Comparison of ENCODE assay signal across 6 cellular contexts in the genomic region with DNA sequence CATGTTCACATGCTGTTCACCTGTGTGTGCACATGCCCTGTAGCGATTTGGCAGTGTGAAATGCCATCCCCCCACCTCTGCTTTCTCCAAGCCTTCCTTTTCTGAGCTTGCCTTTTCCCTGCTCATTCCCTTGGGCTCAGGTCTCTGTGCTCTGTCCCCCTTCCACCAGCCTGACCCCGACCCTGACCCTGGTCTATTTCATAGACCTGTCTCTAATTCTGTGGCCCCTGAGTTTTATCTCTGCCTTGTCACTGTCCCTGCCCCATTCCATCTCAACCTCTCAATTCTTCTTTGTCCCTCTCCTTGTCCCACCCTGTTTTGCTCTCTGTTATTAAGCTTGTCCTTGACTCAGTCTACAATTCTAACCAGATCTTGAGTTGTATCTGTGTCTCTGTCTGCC. TPM values are rescaled to one million over a fixed set of nuclear protein-coding genes. Genes with fewer than 3 reads are reported as not detected.
A peak's percentile ranks its signal among the peaks of the same experiment; 100 is the strongest.
DNase-seq lines count a peak whose midpoint lies in the region; ATAC-seq, FAIRE-seq and TF ChIP-seq lines count a peak whose summit lies in the region.

No MANE protein-coding gene starts in this region.

- no peaks in the 10 kb centered on the region for H3K27me3 ChIP-seq in bronchial epithelial cell (ENCODE audit: control insufficient read depth, insufficient read depth, low read length)

- FAIRE-seq in bronchial epithelial cell (lab: Jason Lieb, UNC) = no peak

- H3K27me3 Mint-ChIP-seq in nephron progenitor cell (ENCODE audit: low read depth, poor library complexity) = peaks cover 15% of the 10 kb centered on the region

- TF ChIP-seq CTCF in HFF-Myc (IDR thresholded peaks at IDR 0.05; ENCODE audit: low read depth, low read length, missing control alignments) (no peak), bronchial epithelial cell (IDR thresholded peaks at IDR 0.05; ENCODE audit: insufficient read depth, low read length, severe bottlenecking) (no peak), nephron progenitor cell (IDR thresholded peaks at IDR 0.05) (no peak)

- H3K27ac Mint-ChIP-seq in nephron progenitor cell = peak overlapping the region; percentile 52

- DNase-seq in HFF-Myc (ENCODE audit: extremely low read depth, low read depth) = no peak
- DNase-seq in bronchial epithelial cell (ENCODE audit: low read depth) = no peak
- no peak for DNase-seq in nephron progenitor cell

- peak overlapping the region; percentile 44 for H3K4me3 ChIP-seq in HFF-Myc (replicated peaks; ENCODE audit: low read depth, low read length)
- H3K4me3 ChIP-seq in bronchial epithelial cell (ENCODE audit: low read depth, low read length) = peak overlapping the region; percentile 42

- H3K4me3 Mint-ChIP-seq in nephron progenitor cell = peak overlapping the region; percentile 72

- no peaks in the 10 kb centered on the region for H3K9me3 Mint-ChIP-seq in nephron progenitor cell

- H3K4me1 Mint-ChIP-seq in nephron progenitor cell = peaks cover 39% of the 10 kb centered on the region

- H3K36me3 ChIP-seq in bronchial epithelial cell (ENCODE audit: control insufficient read depth, insufficient read depth, low read length) = peaks cover 3% of the 10 kb centered on the region

- peaks cover 6% of the 10 kb centered on the region for H3K36me3 Mint-ChIP-seq in nephron progenitor cell (ENCODE audit: low read depth)

- ATAC-seq in HG03039 (IDR thresholded peaks at IDR 0.05; ENCODE audit: unreplicated experiment) (no peak), HG03520 (IDR thresholded peaks at IDR 0.05; ENCODE audit: unreplicated experiment) (no peak), HG03045 (IDR thresholded peaks at IDR 0.05; ENCODE audit: unreplicated experiment) (no peak)

RNA-seq across cellular contexts. Expression of a gene that starts 0.7 kb away (rescaled TPM):
- total RNA-seq in bronchial epithelial cell = 3.7 and 4.0 TPM in 2 replicates

RNA-seq across cellular contexts. Expression of a gene that starts 30.1 kb away (rescaled TPM):
- total RNA-seq in bronchial epithelial cell = 14.2 and 17.2 TPM in 2 replicates

RNA-seq across cellular contexts. Expression of a gene that starts 44.5 kb away (rescaled TPM):
- 14.2 and 16.6 TPM in 2 replicates for total RNA-seq in bronchial epithelial cell

RNA-seq across cellular contexts. Expression of a gene that starts 44.6 kb away (rescaled TPM):
- total RNA-seq in bronchial epithelial cell = 72.7 and 87.1 TPM in 2 replicates
